Comparison of ENCODE assay signal across 9 cellular contexts in the genomic region with DNA sequence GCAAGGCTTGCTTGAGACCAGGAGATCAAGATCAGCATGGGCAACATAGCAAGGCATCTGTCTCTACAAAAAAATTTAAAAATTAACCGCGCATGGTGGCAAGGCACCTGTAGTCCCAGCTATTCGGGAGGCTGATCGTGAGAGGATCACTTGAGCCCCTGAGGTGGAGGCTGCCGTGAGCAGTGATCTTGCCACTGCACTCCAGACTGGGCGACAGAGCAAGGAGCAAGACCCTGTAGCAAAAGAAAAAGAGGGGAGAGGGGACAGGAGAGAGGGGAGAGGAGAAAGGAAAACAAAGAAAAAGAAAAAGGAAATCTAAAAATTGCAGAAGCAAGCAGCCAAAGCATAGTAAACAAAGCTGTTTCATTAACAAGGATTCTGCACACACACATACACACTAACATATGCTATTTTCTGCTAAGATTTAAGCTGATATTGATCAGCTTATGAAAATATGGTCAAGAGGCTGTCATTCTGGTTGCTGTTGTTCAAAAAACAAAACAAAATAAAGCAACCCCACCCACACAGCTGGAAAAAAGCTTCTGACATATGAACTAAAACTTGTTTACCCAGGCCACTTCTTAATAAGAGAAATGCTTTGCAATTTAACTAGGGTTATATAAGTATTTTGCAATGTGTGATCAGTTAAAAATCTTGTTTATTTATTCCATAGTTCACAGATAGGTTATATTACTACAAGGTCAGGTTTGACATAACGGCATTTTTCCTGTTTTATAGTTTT. TPM values are rescaled to one million over a fixed set of nuclear protein-coding genes. Genes with fewer than 3 reads are reported as not detected.
DNase-seq lines count a peak whose midpoint lies in the region; TF ChIP-seq lines count a peak whose summit lies in the region.
"Had no signal": no experiment of that assay in that cellular context is flagged by ENCODE, and none has a peak within 500 bp of the region (broad histone marks: within the 10 kb centered on the region; RNA-seq: fewer than 3 reads in every experiment).

No MANE protein-coding gene starts in this region.

- TF ChIP-seq CTCF in dorsolateral prefrontal cortex (IDR thresholded peaks at IDR 0.05 in 54 of 56, conservative IDR thresholded peaks at IDR 0.05 in 2 of 56; ENCODE audit: low read depth in 1 of 56, partially characterized antibody in 56 of 56): no peak

- intact Hi-C loops in dorsolateral prefrontal cortex (cut with DNase I): loop anchor here (5.0 kb wide), 4 partner anchors 48 to 297 kb away; a partner anchor contains a TSS

- H3K4me2 ChIP-seq in BLaER1: peak overlapping the region; percentile 96

- no peaks in the 10 kb centered on the region for H3K27me3 ChIP-seq in BLaER1
- H3K27me3 ChIP-seq in dorsolateral prefrontal cortex: no peaks in the 10 kb centered on the region
- H3K27me3 ChIP-seq in neuron (ENCODE audit: insufficient read depth, low read length): no peaks in the 10 kb centered on the region

- H3K27ac ChIP-seq in BLaER1 (peak overlapping the region; percentile 79; the same call in 1 of the 2 replicates), dorsolateral prefrontal cortex (peak overlapping the region in 55 of 59 donors; percentile 1 to 98 (median 93))

- H3K4me3 ChIP-seq in BLaER1: peak overlapping the region; percentile 79
- H3K4me3 ChIP-seq in dorsolateral prefrontal cortex: peak overlapping the region; percentile 61 to 97 (median 87)
- peak overlapping the region; percentile 87 for H3K4me3 ChIP-seq in neuron (ENCODE audit: low read length)

- H3K4me1 ChIP-seq in BLaER1: peaks cover 29% of the 10 kb centered on the region
- peaks cover 17% of the 10 kb centered on the region for H3K4me1 ChIP-seq in neuron (ENCODE audit: insufficient read depth, low read length)

- H3K9me3 ChIP-seq in BLaER1: no peaks in the 10 kb centered on the region
- peaks cover 3% of the 10 kb centered on the region for H3K9me3 ChIP-seq in neuron (ENCODE audit: low read length)

- H3K36me3 ChIP-seq in BLaER1: peaks cover 16% of the 10 kb centered on the region
- peaks cover 5% of the 10 kb centered on the region for H3K36me3 ChIP-seq in neuron (ENCODE audit: insufficient read depth, low read length)

- DNase-seq in NAMALWA (ENCODE audit: low spot score) (peak; percentile 39), dorsolateral prefrontal cortex (peak in 1 of 10 donors; percentile 18), HPDE6-E6E7 (ENCODE audit: extremely low spot score) (no peak), KG1 (lab: John Stamatoyannopoulos, UW) (no peak), NCI-H345 (lab: John Stamatoyannopoulos, UW) (no peak)
- no peak for DNase-seq in stimulated activated CD4-positive, alpha-beta T cell treated with anti-CD3 and anti-CD28 coated beads, Interleukin-15, amount 100 ng/mL, for 24 hours
- DNase-seq: activated CD4-positive, CD25-positive, alpha-beta regulatory T cell had no signal

- peak overlapping the region; percentile 70 for H3K9ac ChIP-seq in BLaER1

- H4K20me1 ChIP-seq in BLaER1: no peaks in the 10 kb centered on the region

- no peak overlapping the region for H2AFZ ChIP-seq in neuron (ENCODE audit: low read depth, low read length)

RNA-seq across cellular contexts. Expression of a gene that starts 1.8 kb away (rescaled TPM):
- total RNA-seq in dorsolateral prefrontal cortex: 10 to 100 TPM; 28.0 to 51.9 (median 38.9) TPM

RNA-seq across cellular contexts. Expression of a gene that starts 12.3 kb away (rescaled TPM):
- not detected for total RNA-seq in dorsolateral prefrontal cortex

RNA-seq across cellular contexts. Expression of a gene that starts 51.5 kb away (rescaled TPM):
- 10 to 100 TPM; 29.7 to 62.6 (median 42.4) TPM for total RNA-seq in dorsolateral prefrontal cortex
